ENCODE assay signal across 9 cellular contexts in the genomic region with DNA sequence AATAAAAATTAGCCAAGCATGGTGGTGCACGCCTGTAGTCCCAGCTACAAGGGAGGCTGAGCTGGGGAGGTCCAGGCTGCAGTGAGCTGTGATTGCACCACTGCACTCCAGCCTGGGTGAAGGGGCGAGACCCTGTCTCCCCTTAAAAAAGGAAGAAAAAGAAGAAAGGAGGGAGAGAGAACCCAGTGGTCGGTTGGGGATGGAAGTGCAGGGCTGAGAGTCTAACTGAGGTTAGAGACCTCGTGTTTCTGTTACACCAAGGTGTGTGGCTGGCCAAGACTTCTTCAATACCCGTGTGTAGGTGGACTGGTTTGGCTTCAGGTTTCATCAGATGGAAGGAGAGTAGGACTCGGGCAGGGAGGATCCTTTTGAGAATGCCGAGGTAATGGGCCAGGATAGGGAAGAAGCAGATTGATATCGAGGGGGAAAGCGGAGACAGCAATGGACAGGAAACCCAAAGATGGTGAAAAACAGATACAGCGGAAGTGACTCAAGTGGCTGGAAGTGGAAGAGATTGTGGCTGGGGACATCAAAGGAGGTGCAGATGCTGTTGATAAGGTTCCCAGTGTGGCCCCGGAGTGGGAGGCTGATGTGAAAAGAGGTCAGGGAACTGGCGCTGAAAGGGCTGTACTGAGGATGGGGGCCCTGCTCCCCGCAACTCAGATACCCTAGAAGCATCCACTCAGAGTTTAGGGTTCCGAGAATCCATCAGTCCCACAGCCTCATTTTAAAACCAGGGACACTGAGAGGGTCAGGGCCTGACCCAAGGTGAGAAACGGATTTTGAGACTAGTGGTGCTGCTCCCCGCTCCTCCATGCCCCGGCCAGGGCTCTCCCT. TPM values are rescaled to one million over a fixed set of nuclear protein-coding genes. Genes with fewer than 3 reads are reported as not detected.
A peak's percentile ranks its signal among the peaks of the same experiment; 100 is the strongest.
DNase-seq lines count a peak whose midpoint lies in the region; ATAC-seq and TF ChIP-seq lines count a peak whose summit lies in the region.
"Had no signal": no experiment of that assay in that cellular context is flagged by ENCODE, and none has a peak within 500 bp of the region (broad histone marks: within the 10 kb centered on the region; RNA-seq: fewer than 3 reads in every experiment).

No MANE protein-coding gene starts in this region.

- H3K27ac ChIP-seq in HUES6 (ENCODE audit: low read depth, low read length) (no peak overlapping the region), right cardiac atrium (ENCODE audit: low read length) (no peak overlapping the region), osteoblast (ENCODE audit: low read depth, low read length) (no peak overlapping the region)

- peak overlapping the region; percentile 32 for H3K4me3 Mint-ChIP-seq in activated CD8-positive, alpha-beta T cell treated with anti-CD3 and anti-CD28 coated beads, Interleukin-2, amount 10 ng/mL, durations not matched to agents 7 days and 5 days

- no peak overlapping the region for H2AFZ ChIP-seq in osteoblast (ENCODE audit: low read length)

- peaks cover 29% of the 10 kb centered on the region for H3K27me3 ChIP-seq in HUES6 (ENCODE audit: control insufficient read depth, insufficient read depth, low read length)
- H3K27me3 ChIP-seq in right cardiac atrium (ENCODE audit: control insufficient read depth, insufficient read depth) = no peaks in the 10 kb centered on the region
- peaks cover 77% of the 10 kb centered on the region for H3K27me3 ChIP-seq in osteoblast (ENCODE audit: insufficient read depth, low read length)

- ATAC-seq in activated CD8-positive, alpha-beta T cell treated with anti-CD3 and anti-CD28 coated beads, Interleukin-2, amount 10 ng/mL, durations not matched to agents 7 days and 5 days = peak; percentile 76
- ATAC-seq in right cardiac atrium (peak in 1 of 2 donors; percentile 3), left lobe of liver (no peak)

- H3K79me2 ChIP-seq in osteoblast (ENCODE audit: insufficient read depth, low read length) = no peaks in the 10 kb centered on the region

- CTCF ChIA-PET in activated CD8-positive, alpha-beta T cell treated with anti-CD3 and anti-CD28 coated beads, Interleukin-2, amount 10 ng/mL, durations not matched to agents 7 days and 5 days (lab: Charles Lee) = no interaction called here

- WGBS in right cardiac atrium = 54% methylated on average over 17 of the region's 17 CpGs

- H3K27ac Mint-ChIP-seq in activated CD8-positive, alpha-beta T cell treated with anti-CD3 and anti-CD28 coated beads, Interleukin-2, amount 10 ng/mL, durations not matched to agents 7 days and 5 days = peak overlapping the region; percentile 74

- peaks cover 25% of the 10 kb centered on the region for H3K27me3 Mint-ChIP-seq in activated CD8-positive, alpha-beta T cell treated with anti-CD3 and anti-CD28 coated beads, Interleukin-2, amount 10 ng/mL, durations not matched to agents 7 days and 5 days (ENCODE audit: low read depth)

- peak overlapping the region; percentile 77 for H3K9ac ChIP-seq in HUES6 (ENCODE audit: low read length)

- H3K4me1 Mint-ChIP-seq in activated CD8-positive, alpha-beta T cell treated with anti-CD3 and anti-CD28 coated beads, Interleukin-2, amount 10 ng/mL, durations not matched to agents 7 days and 5 days (ENCODE audit: low read depth) = peaks cover 52% of the 10 kb centered on the region

- H4K20me1 ChIP-seq in osteoblast (ENCODE audit: insufficient read depth, low read length) = no peaks in the 10 kb centered on the region

- intact Hi-C loops in right cardiac atrium (cut with DNase I) = no loop called here

- peaks cover 21% of the 10 kb centered on the region; the same call in 1 of the 2 replicates for H3K4me1 ChIP-seq in HUES6 (ENCODE audit: control insufficient read depth, insufficient read depth, low read length)
- H3K4me1 ChIP-seq in right cardiac atrium (ENCODE audit: control insufficient read depth, insufficient read depth, low read length) = no peaks in the 10 kb centered on the region
- H3K4me1 ChIP-seq in osteoblast (ENCODE audit: insufficient read depth, low read length) = no peaks in the 10 kb centered on the region

- POLR2A ChIA-PET in activated CD8-positive, alpha-beta T cell treated with anti-CD3 and anti-CD28 coated beads, Interleukin-2, amount 10 ng/mL, durations not matched to agents 7 days and 5 days (lab: Charles Lee) = no interaction called here

- H3K36me3 ChIP-seq in HUES6 (ENCODE audit: control insufficient read depth, insufficient read depth, low read length) (no peaks in the 10 kb centered on the region), osteoblast (ENCODE audit: insufficient read depth, low read length) (no peaks in the 10 kb centered on the region)

- H3K4me3 ChIP-seq in HUES6 (ENCODE audit: low read depth, low read length) (peak overlapping the region; percentile 76), right cardiac atrium (ENCODE audit: low read length) (peak overlapping the region; percentile 57), osteoblast (ENCODE audit: insufficient read depth, low read length) (no peak overlapping the region)

- H3K9me3 Mint-ChIP-seq in activated CD8-positive, alpha-beta T cell treated with anti-CD3 and anti-CD28 coated beads, Interleukin-2, amount 10 ng/mL, durations not matched to agents 7 days and 5 days (ENCODE audit: insufficient read depth) = no peaks in the 10 kb centered on the region

- H3K36me3 Mint-ChIP-seq in activated CD8-positive, alpha-beta T cell treated with anti-CD3 and anti-CD28 coated beads, Interleukin-2, amount 10 ng/mL, durations not matched to agents 7 days and 5 days (ENCODE audit: low read depth) = peaks cover 5% of the 10 kb centered on the region

- peak; percentile 83 for DNase-seq in activated CD8-positive, alpha-beta T cell treated with anti-CD3 and anti-CD28 coated beads, Interleukin-2, amount 10 ng/mL, durations not matched to agents 7 days and 5 days
- DNase-seq in right cardiac atrium = no peak
- DNase-seq in stimulated activated CD4-positive, alpha-beta T cell treated with anti-CD3 and anti-CD28 coated beads, TNF-alpha, amount 100 ng/mL, for 24 hours (ENCODE audit: low read depth in 3 of 3) = peak in 2 of 3 experiments; percentile 38 to 60
- DNase-seq in left lobe of liver (ENCODE audit: low spot score) = no peak
- DNase-seq in osteoblast (ENCODE audit: insufficient read length, low spot score, missing footprints) = no peak
- DNase-seq in DMS114 treated with DMSO at 0.1 percent for 48 hours (lab: John Stamatoyannopoulos, UW; ENCODE audit: unreplicated experiment) = no peak
- no peak for DNase-seq in kidney tubule cell (ENCODE audit: low spot score)

- no peak for TF ChIP-seq CTCF in osteoblast (IDR thresholded peaks at IDR 0.05; ENCODE audit: extremely low read depth, low read depth, low read length)

- H3K9me3 ChIP-seq in HUES6 (ENCODE audit: control insufficient read depth, insufficient read depth, low read depth, low read length) (no peaks in the 10 kb centered on the region), right cardiac atrium (ENCODE audit: control insufficient read depth, low read length) (no peaks in the 10 kb centered on the region), osteoblast (ENCODE audit: low read depth, low read length) (no peaks in the 10 kb centered on the region)

- no peak overlapping the region for H3K4me2 ChIP-seq in osteoblast (ENCODE audit: insufficient read depth, low read length)

RNA-seq across cellular contexts. Expression of a gene that starts 0.7 kb away (rescaled TPM):
- under 1 TPM; 0.21 to 0.29 TPM for total RNA-seq in activated CD8-positive, alpha-beta T cell treated with anti-CD3 and anti-CD28 coated beads, Interleukin-2, amount 10 ng/mL, durations not matched to agents 7 days and 5 days
- total RNA-seq in right cardiac atrium = 1 to 10 TPM; 4.7 to 6.3 (median 5.5) TPM
- polyA plus RNA-seq in right cardiac atrium = 3.2 TPM
- total RNA-seq in left lobe of liver = 1.3 TPM
- under 0.01 TPM in 1 of 2 replicates, not detected in the other for total RNA-seq in osteoblast

RNA-seq across cellular contexts. Expression of a gene that starts 1.1 kb away (rescaled TPM):
- not detected for total RNA-seq in activated CD8-positive, alpha-beta T cell treated with anti-CD3 and anti-CD28 coated beads, Interleukin-2, amount 10 ng/mL, durations not matched to agents 7 days and 5 days
- total RNA-seq in right cardiac atrium (under 1 TPM in 1 of 4 donors, not detected in 3; 0.31 TPM), left lobe of liver (not detected), osteoblast (not detected in 2 replicates)
- 0.02 TPM for polyA plus RNA-seq in right cardiac atrium
- total RNA-seq: bronchial epithelial cell had no signal

RNA-seq across cellular contexts. Expression of a gene that starts 46.1 kb away (rescaled TPM):
- not detected for total RNA-seq in activated CD8-positive, alpha-beta T cell treated with anti-CD3 and anti-CD28 coated beads, Interleukin-2, amount 10 ng/mL, durations not matched to agents 7 days and 5 days
- not detected for total RNA-seq in right cardiac atrium
- polyA plus RNA-seq in right cardiac atrium = not detected
- not detected for total RNA-seq in left lobe of liver
- total RNA-seq in osteoblast = not detected in 2 replicates
- total RNA-seq: bronchial epithelial cell had no signal

Comparison
In these comparisons a context has a peak if more than half of its experiments do, and no peak if none do; other contexts are left out.
1. DNase-seq: peak in activated CD8-positive, alpha-beta T cell treated with anti-CD3 and anti-CD28 coated beads, Interleukin-2, amount 10 ng/mL, durations not matched to agents 7 days and 5 days (single experiment) and stimulated activated CD4-positive, alpha-beta T cell treated with anti-CD3 and anti-CD28 coated beads, TNF-alpha, amount 100 ng/mL, for 24 hours (2 of 3); none in right cardiac atrium (0 of 3), left lobe of liver (single experiment), osteoblast (single experiment), DMS114 treated with DMSO at 0.1 percent for 48 hours (single experiment) and kidney tubule cell (single experiment).